ENCODE assay signal across 1 cellular context in genomic region chr2:73111300-73112025, GRCh38.
TF ChIP-seq lines count a peak whose summit lies in the region.

No MANE protein-coding gene starts in this region.

TF ChIP-seq in HepG2, 621 proteins besides CTCF, POLR2A, EP300 and RAD21 (continued from another document):
- no peak for TF ChIP-seq DZIP1 (CRISPR knock-in tag; IDR thresholded peaks at IDR 0.05)
- TF ChIP-seq HOXD1 (CRISPR knock-in tag; IDR thresholded peaks at IDR 0.05), result no peak
- TF ChIP-seq ZSCAN25 (CRISPR knock-in tag; IDR thresholded peaks at IDR 0.05), result no peak
- 0 out of 2 replicates have a peak, but pooled peaks have one; percentile 24 for TF ChIP-seq ZNF609 (CRISPR knock-in tag; IDR thresholded peaks at IDR 0.05; ENCODE audit: borderline replicate concordance)
- TF ChIP-seq PLSCR1 (CRISPR knock-in tag; IDR thresholded peaks at IDR 0.05; ENCODE audit: borderline replicate concordance), result no peak
